Comparison of ENCODE assay signal across 11 cellular contexts in the genomic region with DNA sequence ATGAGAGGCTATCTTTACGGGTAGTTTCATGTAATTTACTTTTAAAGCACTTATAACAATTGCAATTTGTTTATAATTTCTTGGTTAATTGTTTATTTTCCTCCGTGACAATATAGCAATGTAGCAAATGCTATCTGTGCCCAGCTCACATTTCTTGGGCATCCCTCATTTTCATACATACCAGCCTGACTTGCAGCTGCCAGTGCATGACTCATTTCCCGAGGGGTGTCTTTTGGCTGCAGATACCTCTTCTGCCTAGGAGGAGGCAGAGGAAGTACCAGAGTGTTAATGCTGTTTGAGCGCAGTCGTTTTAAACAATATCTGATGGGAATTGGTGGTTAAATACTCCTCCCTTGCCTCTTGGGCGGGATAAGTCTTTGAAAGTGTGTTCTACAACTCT.
A peak's percentile ranks its signal among the peaks of the same experiment; 100 is the strongest.
DNase-seq lines count a peak whose midpoint lies in the region; ATAC-seq lines count a peak whose summit lies in the region.
"Had no signal": no experiment of that assay in that cellular context is flagged by ENCODE, and none has a peak within 500 bp of the region (broad histone marks: within the 10 kb centered on the region; RNA-seq: fewer than 3 reads in every experiment).

No MANE protein-coding gene starts in this region.

- no peak overlapping the region for H3K4me3 Mint-ChIP-seq in stimulated activated effector memory CD8-positive, alpha-beta T cell treated with anti-CD3 and anti-CD28 coated beads, Interleukin-12 subunit alpha, Interleukin-12 subunit beta, amount 100 ng/mL, for 72 hours
- no peak overlapping the region for H3K4me3 Mint-ChIP-seq in activated naive CD8-positive, alpha-beta T cell treated with anti-CD3 and anti-CD28 coated beads, Interleukin-2, amount 50 U/mL, for 24 hours

- peak; percentile 3 for DNase-seq in activated naive CD4-positive, alpha-beta T cell treated with Interleukin-2 at 50 U/mL for 16 hours
- DNase-seq in activated naive CD4-positive, alpha-beta T cell treated with anti-CD3 and anti-CD28 coated beads, Interleukin-2, amount 50 U/mL, for 16 hours = no peak
- DNase-seq in NCI-H446 treated with DMSO at 0.1 percent for 48 hours (lab: John Stamatoyannopoulos, UW) (peak; percentile 84), cerebellar cortex (ENCODE audit: low spot score) (peak; percentile 38)
- peak in 1 of 2 donors; percentile 51 for DNase-seq in stimulated activated effector memory CD8-positive, alpha-beta T cell treated with anti-CD3 and anti-CD28 coated beads, Interleukin-12 subunit alpha, Interleukin-12 subunit beta, amount 100 ng/mL, for 72 hours (ENCODE audit: low spot score in 2 of 2)
- no peak for DNase-seq in activated naive CD8-positive, alpha-beta T cell treated with anti-CD3 and anti-CD28 coated beads, Interleukin-2, amount 50 U/mL, for 24 hours
- DNase-seq: stimulated activated CD4-positive, alpha-beta T cell treated with anti-CD3 and anti-CD28 coated beads, Interleukin-2, amount 100 ng/mL, for 24 hours had no signal

- H3K27me3 Mint-ChIP-seq in activated naive CD8-positive, alpha-beta T cell treated with anti-CD3 and anti-CD28 coated beads, Interleukin-2, amount 50 U/mL, for 24 hours = no peaks in the 10 kb centered on the region

- no peaks in the 10 kb centered on the region for H3K36me3 Mint-ChIP-seq in stimulated activated effector memory CD8-positive, alpha-beta T cell treated with anti-CD3 and anti-CD28 coated beads, Interleukin-12 subunit alpha, Interleukin-12 subunit beta, amount 100 ng/mL, for 72 hours
- H3K36me3 Mint-ChIP-seq in activated naive CD8-positive, alpha-beta T cell treated with anti-CD3 and anti-CD28 coated beads, Interleukin-2, amount 50 U/mL, for 24 hours (ENCODE audit: low read depth) = no peaks in the 10 kb centered on the region

- H3K27ac Mint-ChIP-seq in stimulated activated effector memory CD8-positive, alpha-beta T cell treated with anti-CD3 and anti-CD28 coated beads, Interleukin-12 subunit alpha, Interleukin-12 subunit beta, amount 100 ng/mL, for 72 hours = no peak overlapping the region
- H3K27ac Mint-ChIP-seq in activated naive CD8-positive, alpha-beta T cell treated with anti-CD3 and anti-CD28 coated beads, Interleukin-2, amount 50 U/mL, for 24 hours = no peak overlapping the region

- H3K4me1 Mint-ChIP-seq in stimulated activated effector memory CD8-positive, alpha-beta T cell treated with anti-CD3 and anti-CD28 coated beads, Interleukin-12 subunit alpha, Interleukin-12 subunit beta, amount 100 ng/mL, for 72 hours = peaks cover 6% of the 10 kb centered on the region
- peaks cover 3% of the 10 kb centered on the region for H3K4me1 Mint-ChIP-seq in activated naive CD8-positive, alpha-beta T cell treated with anti-CD3 and anti-CD28 coated beads, Interleukin-2, amount 50 U/mL, for 24 hours

- peak; percentile 92 for ATAC-seq in stimulated activated effector memory CD8-positive, alpha-beta T cell treated with anti-CD3 and anti-CD28 coated beads, Interleukin-12 subunit alpha, Interleukin-12 subunit beta, amount 100 ng/mL, for 72 hours
- ATAC-seq in HG02981 (IDR thresholded peaks at IDR 0.05; ENCODE audit: unreplicated experiment) (no peak), HG02678 (IDR thresholded peaks at IDR 0.05; ENCODE audit: unreplicated experiment) (no peak)
- no peak for ATAC-seq in activated naive CD8-positive, alpha-beta T cell treated with anti-CD3 and anti-CD28 coated beads, Interleukin-2, amount 50 U/mL, for 24 hours
- ATAC-seq: K562, left lobe of liver had no signal

- peaks cover under 1% of the 10 kb centered on the region for H3K9me3 Mint-ChIP-seq in stimulated activated effector memory CD8-positive, alpha-beta T cell treated with anti-CD3 and anti-CD28 coated beads, Interleukin-12 subunit alpha, Interleukin-12 subunit beta, amount 100 ng/mL, for 72 hours
- H3K9me3 Mint-ChIP-seq in activated naive CD8-positive, alpha-beta T cell treated with anti-CD3 and anti-CD28 coated beads, Interleukin-2, amount 50 U/mL, for 24 hours = peaks cover 21% of the 10 kb centered on the region

Comparison
In these comparisons a context has a peak if more than half of its experiments do, and no peak if none do; other contexts are left out.
1. DNase-seq: peak in activated naive CD4-positive, alpha-beta T cell treated with Interleukin-2 at 50 U/mL for 16 hours (single experiment), NCI-H446 treated with DMSO at 0.1 percent for 48 hours (single experiment) and cerebellar cortex (single experiment); none in activated naive CD4-positive, alpha-beta T cell treated with anti-CD3 and anti-CD28 coated beads, Interleukin-2, amount 50 U/mL, for 16 hours (single experiment) and activated naive CD8-positive, alpha-beta T cell treated with anti-CD3 and anti-CD28 coated beads, Interleukin-2, amount 50 U/mL, for 24 hours (single experiment).